14 cellular contexts compared by ENCODE assay signal in genomic region chr2:160375037-160375436, GRCh38.
DNase-seq lines count a peak whose midpoint lies in the region; ATAC-seq and TF ChIP-seq lines count a peak whose summit lies in the region.
"Had no signal": no experiment of that assay in that cellular context is flagged by ENCODE, and none has a peak within 500 bp of the region (broad histone marks: within the 10 kb centered on the region; RNA-seq: fewer than 3 reads in every experiment).

No MANE protein-coding gene starts in this region.

- H3K4me3 Mint-ChIP-seq in immature natural killer cell: peak overlapping the region in 2 of 5 donors; percentile 14 to 15
- peak overlapping the region in 3 of 8 donors; percentile 12 to 47 (median 43) for H3K4me3 Mint-ChIP-seq in CD4-positive, alpha-beta memory T cell
- H3K4me3 Mint-ChIP-seq: stimulated activated effector memory CD8-positive, alpha-beta T cell treated with anti-CD3 and anti-CD28 coated beads, Interleukin-12 subunit alpha, Interleukin-12 subunit beta, amount 100 ng/mL, for 72 hours had no signal

- no peaks in the 10 kb centered on the region for H3K27me3 ChIP-seq in MG63
- no peaks in the 10 kb centered on the region for H3K27me3 ChIP-seq in lower lobe of right lung (ENCODE audit: low read depth)
- H3K27me3 ChIP-seq in upper lobe of left lung: no peaks in the 10 kb centered on the region
- H3K27me3 ChIP-seq in CD4-positive, alpha-beta memory T cell (ENCODE audit: insufficient read depth, low read length): no peaks in the 10 kb centered on the region

- H3K27me3 Mint-ChIP-seq in immature natural killer cell (ENCODE audit: low read depth in 3 of 3): no peaks in the 10 kb centered on the region
- no peaks in the 10 kb centered on the region for H3K27me3 Mint-ChIP-seq in CD4-positive, alpha-beta memory T cell
- H3K27me3 Mint-ChIP-seq: effector memory CD8-positive, alpha-beta T cell; naive thymus-derived CD8-positive, alpha-beta T cell had no signal

- POLR2A ChIA-PET in CD4-positive, alpha-beta memory T cell (lab: Charles Lee; ENCODE audit: partially characterized antibody): interaction anchor here (0.9 to 1.1 kb wide), 2 partner anchors 12 to 14 kb away, joined by 3 read pairs; no protein-coding TSS in a partner anchor

- H3K36me3 Mint-ChIP-seq in immature natural killer cell: no peaks in the 10 kb centered on the region
- peaks cover 0 to 2% of the 10 kb centered on the region in 2 donors for H3K36me3 Mint-ChIP-seq in CD4-positive, alpha-beta memory T cell
- H3K36me3 Mint-ChIP-seq: stimulated activated effector memory CD8-positive, alpha-beta T cell treated with anti-CD3 and anti-CD28 coated beads, Interleukin-12 subunit alpha, Interleukin-12 subunit beta, amount 100 ng/mL, for 72 hours had no signal

- H3K4me1 Mint-ChIP-seq in immature natural killer cell: peaks cover 93 to 100% of the 10 kb centered on the region in 2 donors
- H3K4me1 Mint-ChIP-seq in CD4-positive, alpha-beta memory T cell: peaks cover 68 to 94% (median 83%) of the 10 kb centered on the region in 4 donors

- peak overlapping the region in 1 of 6 donors; percentile 22 for H3K27ac Mint-ChIP-seq in immature natural killer cell
- H3K27ac Mint-ChIP-seq in CD4-positive, alpha-beta memory T cell: no peak overlapping the region

- H3K36me3 ChIP-seq in MG63 (peaks cover 9% of the 10 kb centered on the region), lower lobe of right lung (no peaks in the 10 kb centered on the region), upper lobe of left lung (no peaks in the 10 kb centered on the region)
- H3K36me3 ChIP-seq in CD4-positive, alpha-beta memory T cell (ENCODE audit: insufficient read depth, low read length): no peaks in the 10 kb centered on the region

- H3K27ac ChIP-seq in lower lobe of right lung: peak overlapping the region; percentile 73
- H3K27ac ChIP-seq in upper lobe of left lung: peak overlapping the region; percentile 36 to 88 (median 60)
- no peak overlapping the region for H3K27ac ChIP-seq in CD4-positive, alpha-beta memory T cell (ENCODE audit: low read depth, low read length)

- H3K9me3 ChIP-seq in MG63 (no peaks in the 10 kb centered on the region), lower lobe of right lung (no peaks in the 10 kb centered on the region), upper lobe of left lung (no peaks in the 10 kb centered on the region)
- H3K9me3 ChIP-seq in CD4-positive, alpha-beta memory T cell (ENCODE audit: control insufficient read depth in 1 of 2, low read length in 2 of 2): no peaks in the 10 kb centered on the region

- peaks cover 99% of the 10 kb centered on the region for H3K4me1 ChIP-seq in lower lobe of right lung
- peaks cover 98 to 100% (median 100%) of the 10 kb centered on the region in 4 donors for H3K4me1 ChIP-seq in upper lobe of left lung
- peaks cover 80% of the 10 kb centered on the region for H3K4me1 ChIP-seq in CD4-positive, alpha-beta memory T cell (ENCODE audit: insufficient read depth, low read length)

- intact Hi-C loops in lower lobe of right lung (cut with DNase I): no loop called here
- intact Hi-C loops in CD4-positive, alpha-beta memory T cell (cut with micrococcal nuclease): no loop called here

- ATAC-seq in lower lobe of right lung: no peak
- no peak for ATAC-seq in upper lobe of left lung (ENCODE audit: low FRiP score in 2 of 2)
- ATAC-seq in GM21390 (IDR thresholded peaks at IDR 0.05; ENCODE audit: unreplicated experiment): no peak
- ATAC-seq: stimulated activated effector memory CD8-positive, alpha-beta T cell treated with anti-CD3 and anti-CD28 coated beads, Interleukin-12 subunit alpha, Interleukin-12 subunit beta, amount 100 ng/mL, for 72 hours had no signal

- TF ChIP-seq POLR2A in upper lobe of left lung (IDR thresholded peaks at IDR 0.05): no peak

- no peaks in the 10 kb centered on the region for H3K9me3 Mint-ChIP-seq in immature natural killer cell
- no peaks in the 10 kb centered on the region for H3K9me3 Mint-ChIP-seq in CD4-positive, alpha-beta memory T cell
- H3K9me3 Mint-ChIP-seq: effector memory CD8-positive, alpha-beta T cell; naive thymus-derived CD8-positive, alpha-beta T cell; stimulated activated effector memory CD8-positive, alpha-beta T cell treated with anti-CD3 and anti-CD28 coated beads, Interleukin-12 subunit alpha, Interleukin-12 subunit beta, amount 100 ng/mL, for 72 hours had no signal

- WGBS in upper lobe of left lung, 2 donors: 77 to 79% methylated on average over 4 of the region's 4 CpGs

- DNase-seq in MG63: peak; percentile 36
- DNase-seq in dermis blood vessel endothelial cell: peak; percentile 27
- no peak for DNase-seq in lower lobe of right lung
- DNase-seq in upper lobe of left lung: no peak
- no peak for DNase-seq in immature natural killer cell
- no peak for DNase-seq in CD4-positive, alpha-beta memory T cell
- DNase-seq: amniotic stem cell; DMS53; effector memory CD8-positive, alpha-beta T cell; NCI-H2171 treated with DMSO at 0.1 percent for 48 hours; T1000 had no signal

- no peak for TF ChIP-seq EP300 in upper lobe of left lung (IDR thresholded peaks at IDR 0.05)

- TF ChIP-seq CTCF in lower lobe of right lung (IDR thresholded peaks at IDR 0.05) (no peak), upper lobe of left lung (IDR thresholded peaks at IDR 0.05) (no peak)

- CTCF ChIA-PET in CD4-positive, alpha-beta memory T cell (lab: Charles Lee; ENCODE audit: partially characterized antibody): interaction anchor here (0.6 to 1.6 kb wide), 5 partner anchors 12 to 758 kb away, joined by 3 to 5 read pairs (median 3); no protein-coding TSS in a partner anchor

- no peak overlapping the region for H3K4me3 ChIP-seq in MG63
- no peak overlapping the region for H3K4me3 ChIP-seq in lower lobe of right lung
- no peak overlapping the region for H3K4me3 ChIP-seq in upper lobe of left lung
- no peak overlapping the region for H3K4me3 ChIP-seq in CD4-positive, alpha-beta memory T cell (ENCODE audit: low read length in 2 of 2)

Comparison
In these comparisons a context has a peak if more than half of its experiments do, and no peak if none do; other contexts are left out.
1. DNase-seq: peak in MG63 (single experiment) and dermis blood vessel endothelial cell (single experiment); none in lower lobe of right lung (single experiment), upper lobe of left lung (0 of 2), immature natural killer cell (0 of 3) and CD4-positive, alpha-beta memory T cell (0 of 5).